In genomic region chr19:45032421-45032820, GRCh38 we compare ENCODE assay signal across 1 cellular context.
TF ChIP-seq lines count a peak whose summit lies in the region.

No MANE protein-coding gene starts in this region.

TF ChIP-seq in GM12878, 131 proteins besides CTCF, POLR2A, EP300 and RAD21:
- TF ChIP-seq BRCA1 (IDR thresholded peaks at IDR 0.05; ENCODE audit: low read depth, low read length) (no peak), NR2C2 (IDR thresholded peaks at IDR 0.05; ENCODE audit: borderline replicate concordance, control insufficient read depth, insufficient read length, low read depth) (no peak), HDAC6 (IDR thresholded peaks at IDR 0.05; ENCODE audit: unreplicated experiment) (no peak), TARDBP (IDR thresholded peaks at IDR 0.05; ENCODE audit: borderline replicate concordance) (no peak), PRDM15 (CRISPR knock-in tag; IDR thresholded peaks at IDR 0.05) (no peak)
